Comparison of ENCODE assay signal across 8 cellular contexts in the genomic region with DNA sequence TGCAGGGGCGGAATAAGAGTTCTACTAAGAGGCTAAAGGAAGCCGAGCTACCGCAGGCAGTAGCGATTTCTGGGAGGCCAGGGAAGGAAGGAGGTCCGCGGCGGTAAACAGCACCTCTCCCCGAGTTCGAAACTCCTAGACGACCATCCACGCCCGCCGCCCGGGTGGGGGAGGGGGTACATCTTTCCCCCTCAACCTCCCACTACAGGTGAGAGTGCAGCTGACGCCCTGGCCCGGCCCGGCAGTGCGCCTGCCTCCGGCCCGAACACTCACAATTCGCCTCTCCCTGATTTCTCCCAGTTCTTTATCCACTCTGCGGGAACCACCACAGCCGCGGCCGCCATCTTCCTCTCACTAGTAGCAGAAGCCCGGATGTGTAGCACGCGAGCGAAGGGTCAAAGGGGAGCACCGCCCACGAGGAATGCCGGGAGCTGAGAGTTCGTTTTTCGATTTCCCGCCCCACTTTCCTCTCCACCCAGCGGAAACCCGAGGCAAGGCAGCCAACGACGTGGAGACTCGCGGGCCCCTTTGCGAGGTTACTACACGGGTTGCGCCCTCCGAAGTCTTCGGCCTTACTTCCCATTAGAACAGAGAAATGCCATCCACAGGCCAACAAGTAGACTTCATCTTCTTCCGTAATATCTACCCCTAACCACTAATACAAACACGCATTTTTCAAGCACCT. TPM values are rescaled to one million over a fixed set of nuclear protein-coding genes. Genes with fewer than 3 reads are reported as not detected.
A peak's percentile ranks its signal among the peaks of the same experiment; 100 is the strongest.
DNase-seq lines count a peak whose midpoint lies in the region; ATAC-seq and TF ChIP-seq lines count a peak whose summit lies in the region.

A gene with protein sequence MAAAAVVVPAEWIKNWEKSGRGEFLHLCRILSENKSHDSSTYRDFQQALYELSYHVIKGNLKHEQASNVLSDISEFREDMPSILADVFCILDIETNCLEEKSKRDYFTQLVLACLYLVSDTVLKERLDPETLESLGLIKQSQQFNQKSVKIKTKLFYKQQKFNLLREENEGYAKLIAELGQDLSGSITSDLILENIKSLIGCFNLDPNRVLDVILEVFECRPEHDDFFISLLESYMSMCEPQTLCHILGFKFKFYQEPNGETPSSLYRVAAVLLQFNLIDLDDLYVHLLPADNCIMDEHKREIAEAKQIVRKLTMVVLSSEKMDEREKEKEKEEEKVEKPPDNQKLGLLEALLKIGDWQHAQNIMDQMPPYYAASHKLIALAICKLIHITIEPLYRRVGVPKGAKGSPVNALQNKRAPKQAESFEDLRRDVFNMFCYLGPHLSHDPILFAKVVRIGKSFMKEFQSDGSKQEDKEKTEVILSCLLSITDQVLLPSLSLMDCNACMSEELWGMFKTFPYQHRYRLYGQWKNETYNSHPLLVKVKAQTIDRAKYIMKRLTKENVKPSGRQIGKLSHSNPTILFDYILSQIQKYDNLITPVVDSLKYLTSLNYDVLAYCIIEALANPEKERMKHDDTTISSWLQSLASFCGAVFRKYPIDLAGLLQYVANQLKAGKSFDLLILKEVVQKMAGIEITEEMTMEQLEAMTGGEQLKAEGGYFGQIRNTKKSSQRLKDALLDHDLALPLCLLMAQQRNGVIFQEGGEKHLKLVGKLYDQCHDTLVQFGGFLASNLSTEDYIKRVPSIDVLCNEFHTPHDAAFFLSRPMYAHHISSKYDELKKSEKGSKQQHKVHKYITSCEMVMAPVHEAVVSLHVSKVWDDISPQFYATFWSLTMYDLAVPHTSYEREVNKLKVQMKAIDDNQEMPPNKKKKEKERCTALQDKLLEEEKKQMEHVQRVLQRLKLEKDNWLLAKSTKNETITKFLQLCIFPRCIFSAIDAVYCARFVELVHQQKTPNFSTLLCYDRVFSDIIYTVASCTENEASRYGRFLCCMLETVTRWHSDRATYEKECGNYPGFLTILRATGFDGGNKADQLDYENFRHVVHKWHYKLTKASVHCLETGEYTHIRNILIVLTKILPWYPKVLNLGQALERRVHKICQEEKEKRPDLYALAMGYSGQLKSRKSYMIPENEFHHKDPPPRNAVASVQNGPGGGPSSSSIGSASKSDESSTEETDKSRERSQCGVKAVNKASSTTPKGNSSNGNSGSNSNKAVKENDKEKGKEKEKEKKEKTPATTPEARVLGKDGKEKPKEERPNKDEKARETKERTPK (N-terminal part only) (minus strand): TSS at position 374 of the 685 bp plus-strand sequence. CDS start 30 bp downstream, at position 344.

- H3K4me1 ChIP-seq in hepatocyte (ENCODE audit: insufficient read depth) = peaks cover 7% of the 10 kb centered on the region

- H3K9me2 ChIP-seq in hepatocyte (replicated peaks; ENCODE audit: insufficient read depth) = no peaks in the 10 kb centered on the region

- ATAC-seq in GM18502 (IDR thresholded peaks at IDR 0.05; ENCODE audit: poor library complexity, unreplicated experiment) = peak; percentile 86
- peak; percentile 92 for ATAC-seq in HG02943 (IDR thresholded peaks at IDR 0.05; ENCODE audit: low read depth, unreplicated experiment)
- ATAC-seq in HG02970 (IDR thresholded peaks at IDR 0.05; ENCODE audit: low FRiP score, unreplicated experiment) = no peak

- DNase-seq in NCI-H187 treated with DMSO at 0.1 percent for 48 hours (lab: John Stamatoyannopoulos, UW) (peak; percentile 70), T-helper 22 cell (ENCODE audit: low read depth) (peak; percentile 60), astrocyte of the cerebellum (ENCODE audit: low read depth) (peak; percentile 60), hepatocyte (ENCODE audit: low spot score) (peak; percentile 90), renal cortical epithelial cell (ENCODE audit: low read depth) (peak; percentile 73)

- TF ChIP-seq CTCF in astrocyte of the cerebellum (IDR thresholded peaks at IDR 0.05; ENCODE audit: low read depth, low read length, missing control alignments) (peak; percentile 36), hepatocyte (IDR thresholded peaks at IDR 0.05; ENCODE audit: poor library complexity) (no peak)

- peaks cover 23% of the 10 kb centered on the region for H4K20me1 ChIP-seq in hepatocyte (ENCODE audit: insufficient read depth, poor library complexity, severe bottlenecking)

- H3K79me2 ChIP-seq in hepatocyte = peaks cover 42% of the 10 kb centered on the region

- peak within 1 kb of the TSS; percentile 89 for H3K4me2 ChIP-seq in hepatocyte

- H3K4me3 ChIP-seq in astrocyte of the cerebellum (ENCODE audit: low read depth, low read length) = peak within 1 kb of the TSS; percentile 78
- peak within 1 kb of the TSS; percentile 48 for H3K4me3 ChIP-seq in hepatocyte

- 45% methylated on average over 45 of the region's 48 CpGs for WGBS in hepatocyte (ENCODE audit: low lambda C conversion rate, missing lambda C conversion rate)

- peak within 1 kb of the TSS; percentile 43 for H2AFZ ChIP-seq in hepatocyte

- H3K27ac ChIP-seq in hepatocyte = peak within 1 kb of the TSS; percentile 94

- no peaks in the 10 kb centered on the region for H3K27me3 ChIP-seq in hepatocyte

- no peaks in the 10 kb centered on the region for H3K9me3 ChIP-seq in hepatocyte (ENCODE audit: low read depth)

- in situ Hi-C loops in astrocyte of the cerebellum (cut with HindIII; ENCODE audit: low sequenced_read_pairs) = no loop called here

- no peaks in the 10 kb centered on the region for H3K36me3 ChIP-seq in hepatocyte (replicated peaks; ENCODE audit: insufficient read depth, low read depth)

RNA-seq across cellular contexts. Expression of the gene that starts here (rescaled TPM):
- 95.6 and 106 TPM in 2 replicates for total RNA-seq in hepatocyte
- polyA plus RNA-seq in hepatocyte = 66.0 and 87.5 TPM in 2 replicates
- 42.7 and 97.8 TPM in 2 replicates for total RNA-seq in renal cortical epithelial cell
